Comparison of ENCODE assay signal across 8 cellular contexts in the genomic region with DNA sequence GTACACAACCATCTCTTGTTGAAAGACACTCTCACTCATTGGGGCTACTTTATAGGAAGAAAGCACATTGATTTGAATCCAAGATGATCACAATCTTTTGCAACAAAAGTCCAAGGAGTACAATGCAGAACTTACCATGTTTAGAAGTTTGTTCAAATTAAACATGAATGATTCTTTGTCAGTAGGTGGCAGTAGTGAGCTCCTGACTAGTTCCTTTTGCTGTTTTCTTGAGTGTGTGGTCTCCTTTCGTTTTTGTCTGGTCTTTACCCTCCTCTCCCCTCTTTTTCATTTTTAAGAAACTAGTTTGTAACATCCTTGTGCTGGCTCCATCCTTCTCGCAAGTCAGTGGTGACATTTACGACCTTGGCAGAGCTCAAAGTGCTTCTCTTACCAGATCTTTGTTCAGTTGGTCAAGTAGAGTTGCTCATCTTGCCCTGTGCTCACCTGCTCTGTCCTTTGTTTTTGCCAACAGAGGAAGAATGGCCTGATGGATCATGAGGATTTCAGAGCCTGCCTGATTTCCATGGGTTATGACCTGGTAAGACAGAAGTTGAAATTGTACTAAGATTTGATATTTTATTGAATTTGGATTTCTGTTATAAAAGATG. TPM values are rescaled to one million over a fixed set of nuclear protein-coding genes. Genes with fewer than 3 reads are reported as not detected.
DNase-seq lines count a peak whose midpoint lies in the region; ATAC-seq and TF ChIP-seq lines count a peak whose summit lies in the region.

No MANE protein-coding gene starts in this region.

- peaks cover 36% of the 10 kb centered on the region for H3K4me1 Mint-ChIP-seq in mesothelial cell of epicardium

- no peak overlapping the region for H3K4me3 Mint-ChIP-seq in mesothelial cell of epicardium

- DNase-seq in NCI-H446 (lab: John Stamatoyannopoulos, UW) (peak; percentile 9 to 63), NCI-H446 treated with DMSO at 0.1 percent for 48 hours (lab: John Stamatoyannopoulos, UW) (no peak), H7 (peak; percentile 68), NCI-H82 treated with DMSO at 0.1 percent for 48 hours (lab: John Stamatoyannopoulos, UW; ENCODE audit: unreplicated experiment) (peak; percentile 31), cerebellar cortex (ENCODE audit: low spot score) (peak; percentile 47), mesothelial cell of epicardium (ENCODE audit: low spot score in 2 of 2, unreplicated experiment in 2 of 2) (no peak), mucosa of gallbladder (ENCODE audit: low spot score) (no peak)

- H3K36me3 ChIP-seq in H7 (replicated peaks; ENCODE audit: control insufficient read depth, insufficient read depth, low read length): peaks cover 2% of the 10 kb centered on the region

- TF ChIP-seq CTCF in mesothelial cell of epicardium (IDR thresholded peaks at IDR 0.05; ENCODE audit: unreplicated experiment): peak; percentile 67

- no peaks in the 10 kb centered on the region for H3K27me3 ChIP-seq in H7 (ENCODE audit: control insufficient read depth, insufficient read depth, low read length)

- H3K36me3 Mint-ChIP-seq in mesothelial cell of epicardium: no peaks in the 10 kb centered on the region

- no peak for ATAC-seq in GM21737 (IDR thresholded peaks at IDR 0.05; ENCODE audit: unreplicated experiment)

- no peak overlapping the region for H3K27ac Mint-ChIP-seq in mesothelial cell of epicardium

- no peaks in the 10 kb centered on the region for H3K27me3 Mint-ChIP-seq in mesothelial cell of epicardium (ENCODE audit: low read depth)

- no peak overlapping the region for H3K4me3 ChIP-seq in H7 (ENCODE audit: insufficient read depth, low read depth, low read length)

- no peaks in the 10 kb centered on the region for H3K9me3 Mint-ChIP-seq in mesothelial cell of epicardium

RNA-seq across cellular contexts. Expression of gene MTR, which starts 35.7 kb away (rescaled TPM):
- total RNA-seq in H7 (2014; rRNA removed; shearing (Covaris generic)): 15.3 and 29.9 TPM in 2 replicates
- 60.4 to 62.5 TPM (median 61.6 TPM) in 3 replicates for total RNA-seq in mesothelial cell of epicardium
- 46.4 TPM for total RNA-seq in mucosa of gallbladder

Comparison
In these comparisons a context has a peak if more than half of its experiments do, and no peak if none do; other contexts are left out.
1. DNase-seq: peak in NCI-H446 (2 of 2), H7 (single experiment), NCI-H82 treated with DMSO at 0.1 percent for 48 hours (single experiment) and cerebellar cortex (single experiment); none in NCI-H446 treated with DMSO at 0.1 percent for 48 hours (single experiment), mesothelial cell of epicardium (0 of 2) and mucosa of gallbladder (single experiment).